In genomic region chr3:106018929-106019328, GRCh38 we compare ENCODE assay signal across 2 cellular contexts.
TF ChIP-seq lines count a peak whose summit lies in the region.

No MANE protein-coding gene starts in this region.

TF ChIP-seq in GM12878, 131 proteins besides CTCF, POLR2A, EP300 and RAD21 (continued from another document):
- TF ChIP-seq ZBTB40 (IDR thresholded peaks at IDR 0.05; ENCODE audit: borderline replicate concordance) = peak; percentile 56

TF ChIP-seq in K562, 482 proteins besides CTCF, POLR2A, EP300 and RAD21 (continued from another document):
- peak; percentile 83 for TF ChIP-seq ZBTB40 (IDR thresholded peaks at IDR 0.05)
- TF ChIP-seq ZBTB40 (CRISPR knock-in tag; IDR thresholded peaks at IDR 0.05) = peak; percentile 82
- TF ChIP-seq TRIM24 (IDR thresholded peaks at IDR 0.05) = no peak
- TF ChIP-seq ZNF398 (CRISPR knock-in tag; IDR thresholded peaks at IDR 0.05) = no peak
